ENCODE assay signal across 37 cellular contexts in the genomic region with DNA sequence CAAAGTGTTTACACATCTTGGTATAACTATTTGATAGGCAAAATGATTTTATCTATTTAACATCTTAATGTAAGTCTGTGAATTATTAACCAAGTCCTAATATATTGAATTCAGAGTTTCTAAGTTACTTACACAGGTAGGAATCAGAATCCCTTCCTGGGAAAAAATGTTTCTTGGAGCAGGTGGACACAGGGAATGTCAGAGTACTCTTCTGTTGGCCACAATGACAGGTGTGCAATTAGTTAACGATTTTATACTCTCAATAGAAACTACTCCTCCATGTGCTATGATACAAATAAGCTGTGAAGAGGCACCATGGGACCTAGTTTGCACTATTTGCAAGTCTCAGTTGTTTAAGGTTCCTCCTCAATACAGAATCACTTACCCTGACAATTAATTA. TPM values are rescaled to one million over a fixed set of nuclear protein-coding genes. Genes with fewer than 3 reads are reported as not detected.
"Had no signal": no experiment of that assay in that cellular context is flagged by ENCODE, and none has a peak within 500 bp of the region (broad histone marks: within the 10 kb centered on the region; RNA-seq: fewer than 3 reads in every experiment).

No MANE protein-coding gene starts in this region.

- H3K27me3 ChIP-seq: ascending aorta, breast epithelium, Peyer's patch, SJSA1 had no signal

- H3K4me3 ChIP-seq: ascending aorta, breast epithelium, coronary artery, Peyer's patch, SJSA1 had no signal

- H3K4me1 Mint-ChIP-seq: activated CD4-positive, alpha-beta T cell treated with anti-CD3 and anti-CD28 coated beads, Interleukin-2, amount 10 ng/mL, durations not matched to agents 24 days and 14 days; activated naive CD4-positive, alpha-beta T cell treated with anti-CD3 and anti-CD28 coated beads, Interleukin-2, amount 50 U/mL, for 24 hours; activated naive CD8-positive, alpha-beta T cell treated with anti-CD3 and anti-CD28 coated beads, Interleukin-2, amount 10 ng/mL, durations not matched to agents 7 days and 5 days; activated T-helper 17 cell treated with anti-CD3 and anti-CD28 coated beads, Interleukin-2, amount 50 U/mL, for 72 hours had no signal

- H3K9me3 ChIP-seq: ascending aorta, breast epithelium, Peyer's patch, SJSA1, SK-N-SH had no signal

- H3K27ac Mint-ChIP-seq: activated CD4-positive, alpha-beta T cell treated with anti-CD3 and anti-CD28 coated beads, Interleukin-2, amount 10 ng/mL, durations not matched to agents 24 days and 14 days; activated CD8-positive, alpha-beta T cell treated with anti-CD3 and anti-CD28 coated beads for 36 hours; activated naive CD4-positive, alpha-beta T cell treated with anti-CD3 and anti-CD28 coated beads, Interleukin-2, amount 50 U/mL, for 24 hours; activated naive CD8-positive, alpha-beta T cell treated with anti-CD3 and anti-CD28 coated beads, Interleukin-2, amount 10 ng/mL, durations not matched to agents 7 days and 5 days; activated T-cell treated with anti-CD3 and anti-CD28 coated beads, Interleukin-2, amount 50 U/mL, for 72 hours; activated T-helper 17 cell treated with anti-CD3 and anti-CD28 coated beads, Interleukin-2, amount 50 U/mL, for 72 hours; T-helper 1 cell treated with Interleukin-12 subunit alpha and Interleukin-12 subunit beta and Interleukin-4 antibody, amounts not matched to agents 30 μg/mL and 1 μg/mL, for 36 hours; T-helper 2 cell treated with Interferon-gamma antibody and Interleukin-4, amounts not matched to agents 5 μg/mL and 100 μg/mL, for 36 hours had no signal

- H3K36me3 ChIP-seq: ascending aorta, breast epithelium, Peyer's patch, SJSA1 had no signal

- H3K27ac ChIP-seq: ascending aorta, breast epithelium, coronary artery, KMS-11, Peyer's patch, SJSA1 had no signal

- H3K9me3 Mint-ChIP-seq: activated CD4-positive, alpha-beta T cell treated with anti-CD3 and anti-CD28 coated beads, Interleukin-2, amount 10 ng/mL, durations not matched to agents 24 days and 14 days; activated CD8-positive, alpha-beta T cell treated with anti-CD3 and anti-CD28 coated beads for 36 hours; activated naive CD4-positive, alpha-beta T cell treated with anti-CD3 and anti-CD28 coated beads, Interleukin-2, amount 50 U/mL, for 24 hours; activated naive CD8-positive, alpha-beta T cell treated with anti-CD3 and anti-CD28 coated beads, Interleukin-2, amount 10 ng/mL, durations not matched to agents 7 days and 5 days; activated T-cell treated with anti-CD3 and anti-CD28 coated beads, Interleukin-2, amount 50 U/mL, for 72 hours; activated T-helper 17 cell treated with anti-CD3 and anti-CD28 coated beads, Interleukin-2, amount 50 U/mL, for 72 hours; T-helper 1 cell treated with Interleukin-12 subunit alpha and Interleukin-12 subunit beta and Interleukin-4 antibody, amounts not matched to agents 30 μg/mL and 1 μg/mL, for 36 hours; T-helper 2 cell treated with Interferon-gamma antibody and Interleukin-4, amounts not matched to agents 5 μg/mL and 100 μg/mL, for 36 hours had no signal

- DNase-seq: activated CD4-positive, alpha-beta T cell treated with anti-CD3 and anti-CD28 coated beads, Interleukin-2, amount 10 ng/mL, durations not matched to agents 24 days and 14 days; activated CD4-positive, alpha-beta T cell treated with anti-CD3 and anti-CD28 coated beads, Interleukin-2, amount 50 U/mL, for 4 hours; activated CD8-positive, alpha-beta T cell treated with anti-CD3 and anti-CD28 coated beads for 36 hours; activated effector memory CD4-positive, alpha-beta T cell treated with anti-CD3 and anti-CD28 coated beads, Interleukin-2, amount 50 U/mL, for 16 hours; activated naive CD4-positive, alpha-beta T cell; activated naive CD8-positive, alpha-beta T cell treated with anti-CD3 and anti-CD28 coated beads, Interleukin-2, amount 10 ng/mL, durations not matched to agents 7 days and 5 days; activated T-cell treated with anti-CD3 and anti-CD28 coated beads, Interleukin-2, amount 50 U/mL, for 1 hour; activated T-cell treated with anti-CD3 and anti-CD28 coated beads, Interleukin-2, amount 50 U/mL, for 72 hours; amygdala; MM.1S; MV-4-11; NCI-H1092; NCI-H1436 treated with DMSO at 0.1 percent for 48 hours; NCI-H2029; NCI-H345; NCI-H524 treated with DMSO at 0.1 percent for 48 hours; NCI-H82; NK-92 treated with Interleukin-12 subunit alpha and Interleukin-12 subunit beta, amount 100 ng/mL, for 24 hours; PC-3; Peyer's patch; RPMI8226; SHP77 treated with DMSO at 0.1 percent for 48 hours; SK-N-SH had no signal

- H3K36me3 Mint-ChIP-seq: activated naive CD4-positive, alpha-beta T cell treated with anti-CD3 and anti-CD28 coated beads, Interleukin-2, amount 50 U/mL, for 24 hours; activated naive CD8-positive, alpha-beta T cell treated with anti-CD3 and anti-CD28 coated beads, Interleukin-2, amount 10 ng/mL, durations not matched to agents 7 days and 5 days had no signal

- H3K4me1 ChIP-seq: ascending aorta, breast epithelium, Peyer's patch, SJSA1 had no signal

- H3K4me3 Mint-ChIP-seq: activated CD4-positive, alpha-beta T cell treated with anti-CD3 and anti-CD28 coated beads, Interleukin-2, amount 10 ng/mL, durations not matched to agents 24 days and 14 days; activated CD8-positive, alpha-beta T cell treated with anti-CD3 and anti-CD28 coated beads for 36 hours; activated naive CD4-positive, alpha-beta T cell treated with anti-CD3 and anti-CD28 coated beads, Interleukin-2, amount 50 U/mL, for 24 hours; activated naive CD8-positive, alpha-beta T cell treated with anti-CD3 and anti-CD28 coated beads, Interleukin-2, amount 10 ng/mL, durations not matched to agents 7 days and 5 days; activated T-cell treated with anti-CD3 and anti-CD28 coated beads, Interleukin-2, amount 50 U/mL, for 72 hours; activated T-helper 17 cell treated with anti-CD3 and anti-CD28 coated beads, Interleukin-2, amount 50 U/mL, for 72 hours; T-helper 1 cell treated with Interleukin-12 subunit alpha and Interleukin-12 subunit beta and Interleukin-4 antibody, amounts not matched to agents 30 μg/mL and 1 μg/mL, for 36 hours; T-helper 2 cell treated with Interferon-gamma antibody and Interleukin-4, amounts not matched to agents 5 μg/mL and 100 μg/mL, for 36 hours had no signal

- ATAC-seq: activated CD8-positive, alpha-beta T cell treated with anti-CD3 and anti-CD28 coated beads for 36 hours; activated T-cell treated with anti-CD3 and anti-CD28 coated beads, Interleukin-2, amount 50 U/mL, for 72 hours; activated T-helper 17 cell treated with anti-CD3 and anti-CD28 coated beads, Interleukin-2, amount 50 U/mL, for 72 hours; PC-3 had no signal

RNA-seq across cellular contexts. Expression of a gene that starts 0.8 kb away (rescaled TPM):
- total RNA-seq: activated CD4-positive, alpha-beta T cell treated with anti-CD3 and anti-CD28 coated beads, Interleukin-2, amount 10 ng/mL, durations not matched to agents 24 days and 14 days; activated CD8-positive, alpha-beta memory T cell treated with anti-CD3 and anti-CD28 coated beads for 36 hours; activated CD8-positive, alpha-beta T cell treated with anti-CD3 and anti-CD28 coated beads for 36 hours; activated naive CD8-positive, alpha-beta T cell treated with anti-CD3 and anti-CD28 coated beads, Interleukin-2, amount 10 ng/mL, durations not matched to agents 7 days and 5 days; activated T-cell treated with anti-CD3 and anti-CD28 coated beads, Interleukin-2, amount 50 U/mL, for 72 hours; activated T-helper 17 cell treated with anti-CD3 and anti-CD28 coated beads, Interleukin-2, amount 50 U/mL, for 72 hours; ascending aorta; breast epithelium; cardiac septum; LHCN-M2; NCI-H460; PC-3; Peyer's patch; SJSA1 had no signal
- polyA plus RNA-seq: adipose tissue, SK-N-SH had no signal

RNA-seq across cellular contexts. Expression of a gene that starts 20.2 kb away (rescaled TPM):
- total RNA-seq: activated CD4-positive, alpha-beta T cell treated with anti-CD3 and anti-CD28 coated beads, Interleukin-2, amount 10 ng/mL, durations not matched to agents 24 days and 14 days; activated CD8-positive, alpha-beta memory T cell treated with anti-CD3 and anti-CD28 coated beads for 36 hours; activated CD8-positive, alpha-beta T cell treated with anti-CD3 and anti-CD28 coated beads for 36 hours; activated naive CD8-positive, alpha-beta T cell treated with anti-CD3 and anti-CD28 coated beads, Interleukin-2, amount 10 ng/mL, durations not matched to agents 7 days and 5 days; activated T-cell treated with anti-CD3 and anti-CD28 coated beads, Interleukin-2, amount 50 U/mL, for 72 hours; activated T-helper 17 cell treated with anti-CD3 and anti-CD28 coated beads, Interleukin-2, amount 50 U/mL, for 72 hours; ascending aorta; breast epithelium; cardiac septum; LHCN-M2; NCI-H460; PC-3; Peyer's patch; SJSA1 had no signal
- polyA plus RNA-seq: adipose tissue, SK-N-SH had no signal

RNA-seq across cellular contexts. Expression of a gene that starts 33.7 kb away (rescaled TPM):
- total RNA-seq: activated CD4-positive, alpha-beta T cell treated with anti-CD3 and anti-CD28 coated beads, Interleukin-2, amount 10 ng/mL, durations not matched to agents 24 days and 14 days; activated CD8-positive, alpha-beta memory T cell treated with anti-CD3 and anti-CD28 coated beads for 36 hours; activated CD8-positive, alpha-beta T cell treated with anti-CD3 and anti-CD28 coated beads for 36 hours; activated naive CD8-positive, alpha-beta T cell treated with anti-CD3 and anti-CD28 coated beads, Interleukin-2, amount 10 ng/mL, durations not matched to agents 7 days and 5 days; activated T-cell treated with anti-CD3 and anti-CD28 coated beads, Interleukin-2, amount 50 U/mL, for 72 hours; activated T-helper 17 cell treated with anti-CD3 and anti-CD28 coated beads, Interleukin-2, amount 50 U/mL, for 72 hours; ascending aorta; breast epithelium; cardiac septum; LHCN-M2; NCI-H460; PC-3; Peyer's patch; SJSA1 had no signal
- polyA plus RNA-seq: adipose tissue, SK-N-SH had no signal

RNA-seq across cellular contexts. Expression of a gene that starts 37.9 kb away (rescaled TPM):
- total RNA-seq: activated CD4-positive, alpha-beta T cell treated with anti-CD3 and anti-CD28 coated beads, Interleukin-2, amount 10 ng/mL, durations not matched to agents 24 days and 14 days; activated CD8-positive, alpha-beta memory T cell treated with anti-CD3 and anti-CD28 coated beads for 36 hours; activated CD8-positive, alpha-beta T cell treated with anti-CD3 and anti-CD28 coated beads for 36 hours; activated naive CD8-positive, alpha-beta T cell treated with anti-CD3 and anti-CD28 coated beads, Interleukin-2, amount 10 ng/mL, durations not matched to agents 7 days and 5 days; activated T-cell treated with anti-CD3 and anti-CD28 coated beads, Interleukin-2, amount 50 U/mL, for 72 hours; activated T-helper 17 cell treated with anti-CD3 and anti-CD28 coated beads, Interleukin-2, amount 50 U/mL, for 72 hours; ascending aorta; breast epithelium; cardiac septum; LHCN-M2; NCI-H460; PC-3; Peyer's patch; SJSA1 had no signal
- polyA plus RNA-seq: adipose tissue, SK-N-SH had no signal

RNA-seq across cellular contexts. Expression of a gene that starts 52.3 kb away (rescaled TPM):
- total RNA-seq: activated CD4-positive, alpha-beta T cell treated with anti-CD3 and anti-CD28 coated beads, Interleukin-2, amount 10 ng/mL, durations not matched to agents 24 days and 14 days; activated CD8-positive, alpha-beta memory T cell treated with anti-CD3 and anti-CD28 coated beads for 36 hours; activated CD8-positive, alpha-beta T cell treated with anti-CD3 and anti-CD28 coated beads for 36 hours; activated naive CD8-positive, alpha-beta T cell treated with anti-CD3 and anti-CD28 coated beads, Interleukin-2, amount 10 ng/mL, durations not matched to agents 7 days and 5 days; activated T-cell treated with anti-CD3 and anti-CD28 coated beads, Interleukin-2, amount 50 U/mL, for 72 hours; activated T-helper 17 cell treated with anti-CD3 and anti-CD28 coated beads, Interleukin-2, amount 50 U/mL, for 72 hours; ascending aorta; breast epithelium; cardiac septum; LHCN-M2; NCI-H460; PC-3; Peyer's patch; SJSA1 had no signal
- polyA plus RNA-seq: adipose tissue, SK-N-SH had no signal
